20 cellular contexts compared by ENCODE assay signal in genomic region chr2:15969214-15969613, GRCh38. TPM values are rescaled to one million over a fixed set of nuclear protein-coding genes. Genes with fewer than 3 reads are reported as not detected.
"Had no signal": no experiment of that assay in that cellular context is flagged by ENCODE, and none has a peak within 500 bp of the region (broad histone marks: within the 10 kb centered on the region; RNA-seq: fewer than 3 reads in every experiment).

No MANE protein-coding gene starts in this region.

- H3K27ac ChIP-seq: epithelial cell of prostate, esophagus muscularis mucosa, gastrocnemius medialis, heart right ventricle, neutrophil, psoas muscle, upper lobe of right lung, vagina had no signal

- H3K4me3 Mint-ChIP-seq: dendritic cell treated with granulocyte-macrophage colony-stimulating factor and Interleukin-4, amounts not matched to agents 40 ng/mL and 50 ng/mL, for 4 days; effector memory CD8-positive, alpha-beta T cell; naive thymus-derived CD8-positive, alpha-beta T cell; stimulated activated naive B cell treated with anti-CD40 and anti-IgM and Interleukin-4, amounts not matched to agents 10 μg/mL and 1 μg/mL and 100 μg/mL, for 72 hours had no signal

- DNase-seq: effector memory CD8-positive, alpha-beta T cell; gastrocnemius medialis; heart right ventricle; hypothalamus; kidney glomerular epithelial cell; mesendoderm; psoas muscle; retina; stimulated activated CD4-positive, alpha-beta T cell treated with anti-CD3 and anti-CD28 coated beads, Interleukin-2, amount 100 ng/mL, for 24 hours; stimulated activated CD4-positive, alpha-beta T cell treated with anti-CD3 and anti-CD28 coated beads, Interleukin-4, amount 100 ng/mL, for 4 hours; stimulated activated naive B cell treated with anti-CD40 and anti-IgM and Interleukin-4, amounts not matched to agents 10 μg/mL and 1 μg/mL and 100 μg/mL, for 72 hours; upper lobe of right lung had no signal

- H3K9me3 Mint-ChIP-seq: dendritic cell treated with granulocyte-macrophage colony-stimulating factor and Interleukin-4, amounts not matched to agents 40 ng/mL and 50 ng/mL, for 4 days; naive thymus-derived CD8-positive, alpha-beta T cell; stimulated activated naive B cell treated with anti-CD40 and anti-IgM and Interleukin-4, amounts not matched to agents 10 μg/mL and 1 μg/mL and 100 μg/mL, for 72 hours had no signal

- H3K36me3 ChIP-seq: esophagus muscularis mucosa, gastrocnemius medialis, heart right ventricle, neutrophil, upper lobe of right lung, vagina had no signal

- H3K9me3 ChIP-seq: esophagus muscularis mucosa, gastrocnemius medialis, heart right ventricle, neutrophil, psoas muscle, upper lobe of right lung, vagina had no signal

- H3K36me3 Mint-ChIP-seq: naive thymus-derived CD8-positive, alpha-beta T cell; stimulated activated naive B cell treated with anti-CD40 and anti-IgM and Interleukin-4, amounts not matched to agents 10 μg/mL and 1 μg/mL and 100 μg/mL, for 72 hours had no signal

- H3K4me1 ChIP-seq: gastrocnemius medialis, psoas muscle, upper lobe of right lung, vagina had no signal

- H3K27me3 ChIP-seq: gastrocnemius medialis, neutrophil, upper lobe of right lung, vagina had no signal

- ATAC-seq: effector memory CD8-positive, alpha-beta T cell; gastrocnemius medialis; heart right ventricle; naive thymus-derived CD8-positive, alpha-beta T cell; psoas muscle; sciatic nerve; stimulated activated naive B cell treated with anti-CD40 and anti-IgM and Interleukin-4, amounts not matched to agents 10 μg/mL and 1 μg/mL and 100 μg/mL, for 72 hours; upper lobe of right lung had no signal

- H3K27me3 Mint-ChIP-seq: dendritic cell treated with granulocyte-macrophage colony-stimulating factor and Interleukin-4, amounts not matched to agents 40 ng/mL and 50 ng/mL, for 4 days; effector memory CD8-positive, alpha-beta T cell; naive thymus-derived CD8-positive, alpha-beta T cell had no signal

- H3K4me3 ChIP-seq: esophagus muscularis mucosa, gastrocnemius medialis, heart right ventricle, psoas muscle, upper lobe of right lung, vagina had no signal

- H3K27ac Mint-ChIP-seq: dendritic cell treated with granulocyte-macrophage colony-stimulating factor and Interleukin-4, amounts not matched to agents 40 ng/mL and 50 ng/mL, for 4 days; effector memory CD8-positive, alpha-beta T cell; stimulated activated naive B cell treated with anti-CD40 and anti-IgM and Interleukin-4, amounts not matched to agents 10 μg/mL and 1 μg/mL and 100 μg/mL, for 72 hours had no signal

RNA-seq across cellular contexts. Expression of gene MYCN, which starts 28.9 kb away (rescaled TPM):
- total RNA-seq: osteoblast had no signal
